1 cellular context compared by ENCODE assay signal in the genomic region with DNA sequence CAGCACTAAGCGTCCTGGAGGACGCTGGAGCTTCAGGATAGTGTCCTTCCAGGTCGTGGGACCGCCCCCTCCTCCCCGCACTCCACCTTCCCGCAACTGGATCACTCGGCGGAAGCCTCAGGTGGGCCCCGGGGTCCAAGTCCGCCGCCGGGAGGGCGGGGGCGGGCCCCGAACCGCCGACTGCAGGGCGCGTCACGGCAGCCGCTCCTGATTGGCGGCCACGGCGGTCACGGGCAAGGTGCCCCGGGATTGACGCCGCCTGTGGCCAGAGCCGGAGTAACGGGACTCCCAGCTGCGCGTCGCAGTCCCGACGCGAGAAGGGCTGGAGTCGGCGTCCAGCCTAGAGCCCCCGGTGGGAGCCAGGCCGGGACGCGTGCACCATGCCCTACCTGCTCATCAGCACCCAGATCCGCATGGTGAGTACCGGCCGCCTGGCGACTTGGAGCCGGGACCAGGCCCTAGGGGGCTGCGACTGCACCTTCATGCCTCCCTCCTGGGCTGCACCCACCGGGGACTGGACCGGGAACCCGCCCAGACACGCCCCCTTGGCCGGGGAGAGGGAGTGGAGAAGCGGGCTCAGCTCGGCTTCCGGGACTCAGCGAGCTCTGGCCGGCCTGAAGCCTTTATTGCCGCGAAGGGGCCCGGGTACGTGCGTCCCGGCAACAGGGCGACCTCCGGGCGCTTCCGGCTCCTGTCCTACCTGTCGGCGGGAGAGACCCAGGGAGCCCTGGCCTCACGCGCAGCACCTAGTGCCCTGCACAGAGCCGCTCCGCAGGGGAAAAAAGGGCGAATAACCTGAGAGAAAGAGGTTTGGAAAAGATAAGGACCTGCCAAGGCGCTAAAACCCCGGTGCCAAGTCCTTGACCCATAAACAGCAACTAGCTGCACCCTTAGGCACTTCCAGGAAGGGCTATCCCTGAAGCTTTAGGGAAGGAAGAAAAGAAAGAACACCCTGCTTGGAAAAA.
TF ChIP-seq lines count a peak whose summit lies in the region.

A gene (plus strand): TSS at position 268 of the 965 bp plus-strand sequence. CDS start 113 bp downstream, at position 381.

TF ChIP-seq in K562, 482 proteins besides CTCF, POLR2A, EP300 and RAD21 (continued from another document and continues in another):
- TF ChIP-seq RBM34 (IDR thresholded peaks at IDR 0.05; ENCODE audit: borderline replicate concordance, insufficient read depth, low read length) (0 out of 2 replicates have a peak, but pooled peaks have one; percentile 68), SUPT5H (IDR thresholded peaks at IDR 0.05) (peak; percentile 62; the same call in 1 of the 2 replicates), ATF1 (CRISPR knock-in tag; IDR thresholded peaks at IDR 0.05) (peak; percentile 49), ATF1 (tag; IDR thresholded peaks at IDR 0.05) (peak; percentile 91), ZNF24 (IDR thresholded peaks at IDR 0.05) (no peak), GATA2 (CRISPR knock-in tag; IDR thresholded peaks at IDR 0.05) (no peak), KLF1 (tag; IDR thresholded peaks at IDR 0.05) (no peak), DNMT1 (IDR thresholded peaks at IDR 0.05) (no peak), CSDE1 (IDR thresholded peaks at IDR 0.05) (no peak), L3MBTL2 (IDR thresholded peaks at IDR 0.05) (no peak), FOSL1 (tag; conservative IDR thresholded peaks at IDR 0.05) (no peak), TRIM28 (IDR thresholded peaks at IDR 0.05) (no peak), SRSF9 (IDR thresholded peaks at IDR 0.05; ENCODE audit: borderline replicate concordance, low read depth, low read length) (no peak), FOXJ2 (tag; IDR thresholded peaks at IDR 0.05) (no peak), NR2C2 (CRISPR knock-in tag; IDR thresholded peaks at IDR 0.05) (no peak), NR2C2 (tag; IDR thresholded peaks at IDR 0.05) (peak; percentile 68), RBBP5 (IDR thresholded peaks at IDR 0.05; ENCODE audit: borderline replicate concordance, insufficient read depth, low read length, poor library complexity, severe bottlenecking) (peak; percentile 70), XRCC5 (IDR thresholded peaks at IDR 0.05; ENCODE audit: low read depth, low read length) (no peak), HNRNPLL (IDR thresholded peaks at IDR 0.05; ENCODE audit: low read depth, low read length, poor library complexity, severe bottlenecking) (peak; percentile 37), CBFA2T2 (conservative IDR thresholded peaks at IDR 0.05) (no peak; the same call in 1 of the 2 replicates), TBL1XR1 (IDR thresholded peaks at IDR 0.05; ENCODE audit: low read length in 2 of 2) (no peak), E2F3 (CRISPR knock-in tag; IDR thresholded peaks at IDR 0.05) (0 out of 2 replicates have a peak, but pooled peaks have one; percentile 9), PHF8 (IDR thresholded peaks at IDR 0.05; ENCODE audit: borderline replicate concordance, low read length) (peak; percentile 71; the same call in 1 of the 2 replicates), HDAC6 (IDR thresholded peaks at IDR 0.05; ENCODE audit: low read depth, low read length) (no peak), ZNF324 (CRISPR knock-in tag; IDR thresholded peaks at IDR 0.05) (no peak), ZNF589 (CRISPR knock-in tag; IDR thresholded peaks at IDR 0.05; ENCODE audit: low read depth) (no peak), PHB2 (IDR thresholded peaks at IDR 0.05; ENCODE audit: low read depth) (no peak), MEIS2 (IDR thresholded peaks at IDR 0.05; ENCODE audit: partially characterized antibody) (peak; percentile 47), ZNF124 (CRISPR knock-in tag; IDR thresholded peaks at IDR 0.05) (peak; percentile 45; the same call in 1 of the 2 replicates), ZNF444 (CRISPR knock-in tag; IDR thresholded peaks at IDR 0.05) (no peak), SPI1 (IDR thresholded peaks at IDR 0.05; ENCODE audit: borderline replicate concordance, low read depth, low read length) (no peak), EZH2 (IDR thresholded peaks at IDR 0.05; ENCODE audit: borderline replicate concordance, low read depth, low read length) (no peak), ZNF644 (tag; IDR thresholded peaks at IDR 0.05; ENCODE audit: low read depth) (no peak), DACH1 (IDR thresholded peaks at IDR 0.05; ENCODE audit: partially characterized antibody) (peak; percentile 57), CAMTA2 (CRISPR knock-in tag; conservative IDR thresholded peaks at IDR 0.05) (no peak), PHF21A (IDR thresholded peaks at IDR 0.05; ENCODE audit: borderline replicate concordance, low read depth) (no peak)
- TF ChIP-seq, protein P1, sequence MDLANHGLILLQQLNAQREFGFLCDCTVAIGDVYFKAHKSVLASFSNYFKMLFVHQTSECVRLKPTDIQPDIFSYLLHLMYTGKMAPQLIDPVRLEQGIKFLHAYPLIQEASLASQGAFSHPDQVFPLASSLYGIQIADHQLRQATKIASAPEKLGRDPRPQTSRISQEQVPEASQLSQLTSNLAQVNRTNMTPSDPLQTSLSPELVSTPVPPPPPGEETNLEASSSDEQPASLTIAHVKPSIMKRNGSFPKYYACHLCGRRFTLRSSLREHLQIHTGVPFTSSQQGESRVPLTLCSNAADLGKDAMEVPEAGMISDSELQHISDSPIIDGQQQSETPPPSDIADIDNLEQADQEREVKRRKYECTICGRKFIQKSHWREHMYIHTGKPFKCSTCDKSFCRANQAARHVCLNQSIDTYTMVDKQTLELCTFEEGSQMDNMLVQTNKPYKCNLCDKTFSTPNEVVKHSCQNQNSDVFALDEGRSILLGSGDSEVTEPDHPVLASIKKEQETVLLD (IDR thresholded peaks at IDR 0.05), result no peak; the same call in 1 of the 2 replicates
- TF ChIP-seq, protein P2, sequence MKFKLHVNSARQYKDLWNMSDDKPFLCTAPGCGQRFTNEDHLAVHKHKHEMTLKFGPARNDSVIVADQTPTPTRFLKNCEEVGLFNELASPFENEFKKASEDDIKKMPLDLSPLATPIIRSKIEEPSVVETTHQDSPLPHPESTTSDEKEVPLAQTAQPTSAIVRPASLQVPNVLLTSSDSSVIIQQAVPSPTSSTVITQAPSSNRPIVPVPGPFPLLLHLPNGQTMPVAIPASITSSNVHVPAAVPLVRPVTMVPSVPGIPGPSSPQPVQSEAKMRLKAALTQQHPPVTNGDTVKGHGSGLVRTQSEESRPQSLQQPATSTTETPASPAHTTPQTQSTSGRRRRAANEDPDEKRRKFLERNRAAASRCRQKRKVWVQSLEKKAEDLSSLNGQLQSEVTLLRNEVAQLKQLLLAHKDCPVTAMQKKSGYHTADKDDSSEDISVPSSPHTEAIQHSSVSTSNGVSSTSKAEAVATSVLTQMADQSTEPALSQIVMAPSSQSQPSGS (CRISPR knock-in tag; IDR thresholded peaks at IDR 0.05), result no peak
- TF ChIP-seq, protein P3, sequence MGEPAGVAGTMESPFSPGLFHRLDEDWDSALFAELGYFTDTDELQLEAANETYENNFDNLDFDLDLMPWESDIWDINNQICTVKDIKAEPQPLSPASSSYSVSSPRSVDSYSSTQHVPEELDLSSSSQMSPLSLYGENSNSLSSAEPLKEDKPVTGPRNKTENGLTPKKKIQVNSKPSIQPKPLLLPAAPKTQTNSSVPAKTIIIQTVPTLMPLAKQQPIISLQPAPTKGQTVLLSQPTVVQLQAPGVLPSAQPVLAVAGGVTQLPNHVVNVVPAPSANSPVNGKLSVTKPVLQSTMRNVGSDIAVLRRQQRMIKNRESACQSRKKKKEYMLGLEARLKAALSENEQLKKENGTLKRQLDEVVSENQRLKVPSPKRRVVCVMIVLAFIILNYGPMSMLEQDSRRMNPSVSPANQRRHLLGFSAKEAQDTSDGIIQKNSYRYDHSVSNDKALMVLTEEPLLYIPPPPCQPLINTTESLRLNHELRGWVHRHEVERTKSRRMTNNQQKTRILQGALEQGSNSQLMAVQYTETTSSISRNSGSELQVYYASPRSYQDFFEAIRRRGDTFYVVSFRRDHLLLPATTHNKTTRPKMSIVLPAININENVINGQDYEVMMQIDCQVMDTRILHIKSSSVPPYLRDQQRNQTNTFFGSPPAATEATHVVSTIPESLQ (CRISPR knock-in tag; IDR thresholded peaks at IDR 0.05), result 0 out of 2 replicates have a peak, but pooled peaks have one; percentile 3
- TF ChIP-seq, protein P4, sequence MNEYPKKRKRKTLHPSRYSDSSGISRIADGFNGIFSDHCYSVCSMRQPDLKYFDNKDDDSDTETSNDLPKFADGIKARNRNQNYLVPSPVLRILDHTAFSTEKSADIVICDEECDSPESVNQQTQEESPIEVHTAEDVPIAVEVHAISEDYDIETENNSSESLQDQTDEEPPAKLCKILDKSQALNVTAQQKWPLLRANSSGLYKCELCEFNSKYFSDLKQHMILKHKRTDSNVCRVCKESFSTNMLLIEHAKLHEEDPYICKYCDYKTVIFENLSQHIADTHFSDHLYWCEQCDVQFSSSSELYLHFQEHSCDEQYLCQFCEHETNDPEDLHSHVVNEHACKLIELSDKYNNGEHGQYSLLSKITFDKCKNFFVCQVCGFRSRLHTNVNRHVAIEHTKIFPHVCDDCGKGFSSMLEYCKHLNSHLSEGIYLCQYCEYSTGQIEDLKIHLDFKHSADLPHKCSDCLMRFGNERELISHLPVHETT (CRISPR knock-in tag; conservative IDR thresholded peaks at IDR 0.05 in 1 of 2, IDR thresholded peaks at IDR 0.05 in 1 of 2), result peak in 1 of 2 experiments; percentile 85; a peak in 2 of 4 replicates
- TF ChIP-seq, protein P5, sequence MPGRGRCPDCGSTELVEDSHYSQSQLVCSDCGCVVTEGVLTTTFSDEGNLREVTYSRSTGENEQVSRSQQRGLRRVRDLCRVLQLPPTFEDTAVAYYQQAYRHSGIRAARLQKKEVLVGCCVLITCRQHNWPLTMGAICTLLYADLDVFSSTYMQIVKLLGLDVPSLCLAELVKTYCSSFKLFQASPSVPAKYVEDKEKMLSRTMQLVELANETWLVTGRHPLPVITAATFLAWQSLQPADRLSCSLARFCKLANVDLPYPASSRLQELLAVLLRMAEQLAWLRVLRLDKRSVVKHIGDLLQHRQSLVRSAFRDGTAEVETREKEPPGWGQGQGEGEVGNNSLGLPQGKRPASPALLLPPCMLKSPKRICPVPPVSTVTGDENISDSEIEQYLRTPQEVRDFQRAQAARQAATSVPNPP (IDR thresholded peaks at IDR 0.05; ENCODE audit: borderline replicate concordance, insufficient read depth, insufficient read length), result no peak
- TF ChIP-seq, protein P6, sequence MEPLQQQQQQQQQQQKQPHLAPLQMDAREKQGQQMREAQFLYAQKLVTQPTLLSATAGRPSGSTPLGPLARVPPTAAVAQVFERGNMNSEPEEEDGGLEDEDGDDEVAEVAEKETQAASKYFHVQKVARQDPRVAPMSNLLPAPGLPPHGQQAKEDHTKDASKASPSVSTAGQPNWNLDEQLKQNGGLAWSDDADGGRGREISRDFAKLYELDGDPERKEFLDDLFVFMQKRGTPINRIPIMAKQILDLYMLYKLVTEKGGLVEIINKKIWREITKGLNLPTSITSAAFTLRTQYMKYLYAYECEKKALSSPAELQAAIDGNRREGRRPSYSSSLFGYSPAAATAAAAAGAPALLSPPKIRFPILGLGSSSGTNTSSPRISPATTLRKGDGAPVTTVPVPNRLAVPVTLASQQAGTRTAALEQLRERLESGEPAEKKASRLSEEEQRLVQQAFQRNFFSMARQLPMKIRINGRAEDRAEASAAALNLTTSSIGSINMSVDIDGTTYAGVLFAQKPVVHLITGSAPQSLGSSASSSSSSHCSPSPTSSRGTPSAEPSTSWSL (CRISPR knock-in tag; IDR thresholded peaks at IDR 0.05; ENCODE audit: borderline replicate concordance), result no peak
- TF ChIP-seq, protein P7, sequence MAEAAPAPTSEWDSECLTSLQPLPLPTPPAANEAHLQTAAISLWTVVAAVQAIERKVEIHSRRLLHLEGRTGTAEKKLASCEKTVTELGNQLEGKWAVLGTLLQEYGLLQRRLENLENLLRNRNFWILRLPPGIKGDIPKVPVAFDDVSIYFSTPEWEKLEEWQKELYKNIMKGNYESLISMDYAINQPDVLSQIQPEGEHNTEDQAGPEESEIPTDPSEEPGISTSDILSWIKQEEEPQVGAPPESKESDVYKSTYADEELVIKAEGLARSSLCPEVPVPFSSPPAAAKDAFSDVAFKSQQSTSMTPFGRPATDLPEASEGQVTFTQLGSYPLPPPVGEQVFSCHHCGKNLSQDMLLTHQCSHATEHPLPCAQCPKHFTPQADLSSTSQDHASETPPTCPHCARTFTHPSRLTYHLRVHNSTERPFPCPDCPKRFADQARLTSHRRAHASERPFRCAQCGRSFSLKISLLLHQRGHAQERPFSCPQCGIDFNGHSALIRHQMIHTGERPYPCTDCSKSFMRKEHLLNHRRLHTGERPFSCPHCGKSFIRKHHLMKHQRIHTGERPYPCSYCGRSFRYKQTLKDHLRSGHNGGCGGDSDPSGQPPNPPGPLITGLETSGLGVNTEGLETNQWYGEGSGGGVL (CRISPR knock-in tag; IDR thresholded peaks at IDR 0.05), result no peak
- TF ChIP-seq, protein P8, sequence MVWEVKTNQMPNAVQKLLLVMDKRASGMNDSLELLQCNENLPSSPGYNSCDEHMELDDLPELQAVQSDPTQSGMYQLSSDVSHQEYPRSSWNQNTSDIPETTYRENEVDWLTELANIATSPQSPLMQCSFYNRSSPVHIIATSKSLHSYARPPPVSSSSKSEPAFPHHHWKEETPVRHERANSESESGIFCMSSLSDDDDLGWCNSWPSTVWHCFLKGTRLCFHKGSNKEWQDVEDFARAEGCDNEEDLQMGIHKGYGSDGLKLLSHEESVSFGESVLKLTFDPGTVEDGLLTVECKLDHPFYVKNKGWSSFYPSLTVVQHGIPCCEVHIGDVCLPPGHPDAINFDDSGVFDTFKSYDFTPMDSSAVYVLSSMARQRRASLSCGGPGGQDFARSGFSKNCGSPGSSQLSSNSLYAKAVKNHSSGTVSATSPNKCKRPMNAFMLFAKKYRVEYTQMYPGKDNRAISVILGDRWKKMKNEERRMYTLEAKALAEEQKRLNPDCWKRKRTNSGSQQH (CRISPR knock-in tag; IDR thresholded peaks at IDR 0.05), result no peak
- TF ChIP-seq, protein P9, sequence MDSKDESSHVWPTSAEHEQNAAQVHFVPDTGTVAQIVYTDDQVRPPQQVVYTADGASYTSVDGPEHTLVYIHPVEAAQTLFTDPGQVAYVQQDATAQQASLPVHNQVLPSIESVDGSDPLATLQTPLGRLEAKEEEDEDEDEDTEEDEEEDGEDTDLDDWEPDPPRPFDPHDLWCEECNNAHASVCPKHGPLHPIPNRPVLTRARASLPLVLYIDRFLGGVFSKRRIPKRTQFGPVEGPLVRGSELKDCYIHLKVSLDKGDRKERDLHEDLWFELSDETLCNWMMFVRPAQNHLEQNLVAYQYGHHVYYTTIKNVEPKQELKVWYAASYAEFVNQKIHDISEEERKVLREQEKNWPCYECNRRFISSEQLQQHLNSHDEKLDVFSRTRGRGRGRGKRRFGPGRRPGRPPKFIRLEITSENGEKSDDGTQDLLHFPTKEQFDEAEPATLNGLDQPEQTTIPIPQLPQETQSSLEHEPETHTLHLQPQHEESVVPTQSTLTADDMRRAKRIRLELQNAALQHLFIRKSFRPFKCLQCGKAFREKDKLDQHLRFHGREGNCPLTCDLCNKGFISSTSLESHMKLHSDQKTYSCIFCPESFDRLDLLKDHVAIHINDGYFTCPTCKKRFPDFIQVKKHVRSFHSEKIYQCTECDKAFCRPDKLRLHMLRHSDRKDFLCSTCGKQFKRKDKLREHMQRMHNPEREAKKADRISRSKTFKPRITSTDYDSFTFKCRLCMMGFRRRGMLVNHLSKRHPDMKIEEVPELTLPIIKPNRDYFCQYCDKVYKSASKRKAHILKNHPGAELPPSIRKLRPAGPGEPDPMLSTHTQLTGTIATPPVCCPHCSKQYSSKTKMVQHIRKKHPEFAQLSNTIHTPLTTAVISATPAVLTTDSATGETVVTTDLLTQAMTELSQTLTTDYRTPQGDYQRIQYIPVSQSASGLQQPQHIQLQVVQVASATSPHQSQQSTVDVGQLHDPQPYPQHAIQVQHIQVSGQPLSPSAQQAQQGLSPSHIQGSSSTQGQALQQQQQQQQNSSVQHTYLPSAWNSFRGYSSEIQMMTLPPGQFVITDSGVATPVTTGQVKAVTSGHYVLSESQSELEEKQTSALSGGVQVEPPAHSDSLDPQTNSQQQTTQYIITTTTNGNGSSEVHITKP (IDR thresholded peaks at IDR 0.05; ENCODE audit: partially characterized antibody), result no peak
